2 cellular contexts compared by ENCODE assay signal in genomic region chr7:131212114-131212513, GRCh38.
A peak's percentile ranks its signal among the peaks of the same experiment; 100 is the strongest.
TF ChIP-seq lines count a peak whose summit lies in the region.

No MANE protein-coding gene starts in this region.

TF ChIP-seq in GM23338, 12 proteins besides CTCF, POLR2A, EP300 and RAD21:
- TF ChIP-seq, protein P1, sequence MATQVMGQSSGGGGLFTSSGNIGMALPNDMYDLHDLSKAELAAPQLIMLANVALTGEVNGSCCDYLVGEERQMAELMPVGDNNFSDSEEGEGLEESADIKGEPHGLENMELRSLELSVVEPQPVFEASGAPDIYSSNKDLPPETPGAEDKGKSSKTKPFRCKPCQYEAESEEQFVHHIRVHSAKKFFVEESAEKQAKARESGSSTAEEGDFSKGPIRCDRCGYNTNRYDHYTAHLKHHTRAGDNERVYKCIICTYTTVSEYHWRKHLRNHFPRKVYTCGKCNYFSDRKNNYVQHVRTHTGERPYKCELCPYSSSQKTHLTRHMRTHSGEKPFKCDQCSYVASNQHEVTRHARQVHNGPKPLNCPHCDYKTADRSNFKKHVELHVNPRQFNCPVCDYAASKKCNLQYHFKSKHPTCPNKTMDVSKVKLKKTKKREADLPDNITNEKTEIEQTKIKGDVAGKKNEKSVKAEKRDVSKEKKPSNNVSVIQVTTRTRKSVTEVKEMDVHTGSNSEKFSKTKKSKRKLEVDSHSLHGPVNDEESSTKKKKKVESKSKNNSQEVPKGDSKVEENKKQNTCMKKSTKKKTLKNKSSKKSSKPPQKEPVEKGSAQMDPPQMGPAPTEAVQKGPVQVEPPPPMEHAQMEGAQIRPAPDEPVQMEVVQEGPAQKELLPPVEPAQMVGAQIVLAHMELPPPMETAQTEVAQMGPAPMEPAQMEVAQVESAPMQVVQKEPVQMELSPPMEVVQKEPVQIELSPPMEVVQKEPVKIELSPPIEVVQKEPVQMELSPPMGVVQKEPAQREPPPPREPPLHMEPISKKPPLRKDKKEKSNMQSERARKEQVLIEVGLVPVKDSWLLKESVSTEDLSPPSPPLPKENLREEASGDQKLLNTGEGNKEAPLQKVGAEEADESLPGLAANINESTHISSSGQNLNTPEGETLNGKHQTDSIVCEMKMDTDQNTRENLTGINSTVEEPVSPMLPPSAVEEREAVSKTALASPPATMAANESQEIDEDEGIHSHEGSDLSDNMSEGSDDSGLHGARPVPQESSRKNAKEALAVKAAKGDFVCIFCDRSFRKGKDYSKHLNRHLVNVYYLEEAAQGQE (IDR thresholded peaks at IDR 0.05; ENCODE audit: unreplicated experiment), result peak; percentile 92
- TF ChIP-seq ZNF331 (CRISPR knock-in tag; IDR thresholded peaks at IDR 0.05; ENCODE audit: low read depth) (no peak), NANOG (IDR thresholded peaks at IDR 0.05; ENCODE audit: borderline replicate concordance) (no peak), EZH2 (IDR thresholded peaks at IDR 0.05; ENCODE audit: low read depth, unreplicated experiment) (no peak)

TF ChIP-seq in SK-N-SH, 30 proteins besides CTCF, POLR2A, EP300 and RAD21 (continued from another document):
- TF ChIP-seq, protein P1 (IDR thresholded peaks at IDR 0.05; ENCODE audit: low read depth, low read length), result peak; percentile 99
